Comparison of ENCODE assay signal across 1 cellular context in genomic region chr9:127783111-127783621, GRCh38.
TF ChIP-seq lines count a peak whose summit lies in the region.

No MANE protein-coding gene starts in this region.

TF ChIP-seq in GM12878, 131 proteins besides CTCF, POLR2A, EP300 and RAD21:
- 0 out of 2 replicates have a peak, but pooled peaks have one; percentile 67 for TF ChIP-seq WRNIP1 (IDR thresholded peaks at IDR 0.05; ENCODE audit: borderline replicate concordance, low read depth, low read length)
- TF ChIP-seq POU2F2 (IDR thresholded peaks at IDR 0.05; ENCODE audit: borderline replicate concordance, low read depth, low read length), result no peak
- TF ChIP-seq CBFB (IDR thresholded peaks at IDR 0.05; ENCODE audit: low read depth), result peak; percentile 44; the same call in 1 of the 2 replicates
- TF ChIP-seq TBL1XR1 (IDR thresholded peaks at IDR 0.05; ENCODE audit: low read depth, low read length), result no peak
- 0 out of 2 replicates have a peak, but pooled peaks have one; percentile 10 for TF ChIP-seq TCF12 (IDR thresholded peaks at IDR 0.05; ENCODE audit: low read depth, low read length)
- TF ChIP-seq ZZZ3 (IDR thresholded peaks at IDR 0.05; ENCODE audit: control insufficient read depth, insufficient read length, low read depth), result no peak
- TF ChIP-seq IKZF2 (IDR thresholded peaks at IDR 0.05), result peak; percentile 66 to 85
- TF ChIP-seq SPI1 (IDR thresholded peaks at IDR 0.05; ENCODE audit: borderline replicate concordance, insufficient read depth, low read depth, low read length), result peak; percentile 82
- TF ChIP-seq, protein P1, sequence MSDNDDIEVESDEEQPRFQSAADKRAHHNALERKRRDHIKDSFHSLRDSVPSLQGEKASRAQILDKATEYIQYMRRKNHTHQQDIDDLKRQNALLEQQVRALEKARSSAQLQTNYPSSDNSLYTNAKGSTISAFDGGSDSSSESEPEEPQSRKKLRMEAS (IDR thresholded peaks at IDR 0.05; ENCODE audit: low read depth, low read length), result 0 out of 2 replicates have a peak, but pooled peaks have one; percentile 44
- no peak for TF ChIP-seq ATF7 (IDR thresholded peaks at IDR 0.05; ENCODE audit: low read depth)
- TF ChIP-seq, protein P2, sequence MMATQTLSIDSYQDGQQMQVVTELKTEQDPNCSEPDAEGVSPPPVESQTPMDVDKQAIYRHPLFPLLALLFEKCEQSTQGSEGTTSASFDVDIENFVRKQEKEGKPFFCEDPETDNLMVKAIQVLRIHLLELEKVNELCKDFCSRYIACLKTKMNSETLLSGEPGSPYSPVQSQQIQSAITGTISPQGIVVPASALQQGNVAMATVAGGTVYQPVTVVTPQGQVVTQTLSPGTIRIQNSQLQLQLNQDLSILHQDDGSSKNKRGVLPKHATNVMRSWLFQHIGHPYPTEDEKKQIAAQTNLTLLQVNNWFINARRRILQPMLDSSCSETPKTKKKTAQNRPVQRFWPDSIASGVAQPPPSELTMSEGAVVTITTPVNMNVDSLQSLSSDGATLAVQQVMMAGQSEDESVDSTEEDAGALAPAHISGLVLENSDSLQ (IDR thresholded peaks at IDR 0.05), result peak; percentile 37
- TF ChIP-seq CBX5 (IDR thresholded peaks at IDR 0.05; ENCODE audit: low read depth), result no peak
- TF ChIP-seq ZNF207 (IDR thresholded peaks at IDR 0.05; ENCODE audit: borderline replicate concordance), result peak; percentile 21; the same call in 1 of the 2 replicates
- TF ChIP-seq NR2F1 (conservative IDR thresholded peaks at IDR 0.05), result peak; percentile 41; the same call in 1 of the 2 replicates
- peak; percentile 44; the same call in 1 of the 2 replicates for TF ChIP-seq DPF2 (IDR thresholded peaks at IDR 0.05)
- TF ChIP-seq PBX3 (IDR thresholded peaks at IDR 0.05; ENCODE audit: insufficient replicate concordance, low read depth, low read length), result no peak
- peak; percentile 61; the same call in 1 of the 2 replicates for TF ChIP-seq NBN (IDR thresholded peaks at IDR 0.05)
- peak; percentile 55; the same call in 1 of the 2 replicates for TF ChIP-seq RELB (IDR thresholded peaks at IDR 0.05; ENCODE audit: low read depth)
- TF ChIP-seq BACH1 (IDR thresholded peaks at IDR 0.05; ENCODE audit: borderline replicate concordance), result 0 out of 2 replicates have a peak, but pooled peaks have one; percentile 8
- peak; percentile 44; the same call in 1 of the 2 replicates for TF ChIP-seq ZBTB40 (IDR thresholded peaks at IDR 0.05; ENCODE audit: borderline replicate concordance)
- TF ChIP-seq TAF1 (IDR thresholded peaks at IDR 0.05; ENCODE audit: borderline replicate concordance, low read depth, low read length), result peak; percentile 53; the same call in 1 of the 2 replicates
- TF ChIP-seq MTA2 (IDR thresholded peaks at IDR 0.05; ENCODE audit: low read depth), result peak; percentile 31; the same call in 1 of the 2 replicates
- peak; percentile 90 for TF ChIP-seq IKZF1 (conservative IDR thresholded peaks at IDR 0.05)
- TF ChIP-seq, protein P3, sequence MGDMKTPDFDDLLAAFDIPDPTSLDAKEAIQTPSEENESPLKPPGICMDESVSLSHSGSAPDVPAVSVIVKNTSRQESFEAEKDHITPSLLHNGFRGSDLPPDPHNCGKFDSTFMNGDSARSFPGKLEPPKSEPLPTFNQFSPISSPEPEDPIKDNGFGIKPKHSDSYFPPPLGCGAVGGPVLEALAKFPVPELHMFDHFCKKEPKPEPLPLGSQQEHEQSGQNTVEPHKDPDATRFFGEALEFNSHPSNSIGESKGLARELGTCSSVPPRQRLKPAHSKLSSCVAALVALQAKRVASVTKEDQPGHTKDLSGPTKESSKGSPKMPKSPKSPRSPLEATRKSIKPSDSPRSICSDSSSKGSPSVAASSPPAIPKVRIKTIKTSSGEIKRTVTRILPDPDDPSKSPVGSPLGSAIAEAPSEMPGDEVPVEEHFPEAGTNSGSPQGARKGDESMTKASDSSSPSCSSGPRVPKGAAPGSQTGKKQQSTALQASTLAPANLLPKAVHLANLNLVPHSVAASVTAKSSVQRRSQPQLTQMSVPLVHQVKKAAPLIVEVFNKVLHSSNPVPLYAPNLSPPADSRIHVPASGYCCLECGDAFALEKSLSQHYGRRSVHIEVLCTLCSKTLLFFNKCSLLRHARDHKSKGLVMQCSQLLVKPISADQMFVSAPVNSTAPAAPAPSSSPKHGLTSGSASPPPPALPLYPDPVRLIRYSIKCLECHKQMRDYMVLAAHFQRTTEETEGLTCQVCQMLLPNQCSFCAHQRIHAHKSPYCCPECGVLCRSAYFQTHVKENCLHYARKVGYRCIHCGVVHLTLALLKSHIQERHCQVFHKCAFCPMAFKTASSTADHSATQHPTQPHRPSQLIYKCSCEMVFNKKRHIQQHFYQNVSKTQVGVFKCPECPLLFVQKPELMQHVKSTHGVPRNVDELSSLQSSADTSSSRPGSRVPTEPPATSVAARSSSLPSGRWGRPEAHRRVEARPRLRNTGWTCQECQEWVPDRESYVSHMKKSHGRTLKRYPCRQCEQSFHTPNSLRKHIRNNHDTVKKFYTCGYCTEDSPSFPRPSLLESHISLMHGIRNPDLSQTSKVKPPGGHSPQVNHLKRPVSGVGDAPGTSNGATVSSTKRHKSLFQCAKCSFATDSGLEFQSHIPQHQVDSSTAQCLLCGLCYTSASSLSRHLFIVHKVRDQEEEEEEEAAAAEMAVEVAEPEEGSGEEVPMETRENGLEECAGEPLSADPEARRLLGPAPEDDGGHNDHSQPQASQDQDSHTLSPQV (IDR thresholded peaks at IDR 0.05), result 0 out of 2 replicates have a peak, but pooled peaks have one; percentile 53
- peak; percentile 15; the same call in 1 of the 2 replicates for TF ChIP-seq NR2C1 (IDR thresholded peaks at IDR 0.05)
- peak; percentile 58 for TF ChIP-seq MEF2B (IDR thresholded peaks at IDR 0.05; ENCODE audit: partially characterized antibody, poor library complexity, severe bottlenecking)
- TF ChIP-seq ZNF687 (IDR thresholded peaks at IDR 0.05), result peak; percentile 97
- TF ChIP-seq GABPA (IDR thresholded peaks at IDR 0.05; ENCODE audit: low read depth), result no peak
- TF ChIP-seq BMI1 (IDR thresholded peaks at IDR 0.05; ENCODE audit: borderline replicate concordance), result no peak
- peak; percentile 73 for TF ChIP-seq EED (IDR thresholded peaks at IDR 0.05; ENCODE audit: low read depth)
- peak; percentile 68; the same call in 1 of the 2 replicates for TF ChIP-seq YY1 (IDR thresholded peaks at IDR 0.05; ENCODE audit: low read depth, low read length)
